In the genomic region with DNA sequence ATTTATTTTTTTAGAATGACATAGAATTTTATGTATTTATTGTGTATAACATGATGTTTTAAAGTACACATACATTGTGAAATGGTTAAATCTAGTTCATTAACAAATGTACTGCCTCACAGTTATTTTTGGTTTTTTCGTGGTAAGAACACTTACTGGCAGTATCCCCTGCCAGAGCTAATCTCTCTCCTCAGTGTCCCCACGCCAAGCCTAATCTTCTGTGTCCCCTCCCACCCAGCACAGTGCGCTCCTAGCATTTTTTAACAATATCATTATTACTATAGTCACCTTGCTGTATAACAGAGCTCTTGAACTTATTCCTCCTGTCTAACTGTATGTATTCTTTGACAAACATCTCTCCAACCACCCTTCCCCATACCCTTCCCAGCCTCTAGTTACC, we compare ENCODE assay signal across 20 cellular contexts.
A peak's percentile ranks its signal among the peaks of the same experiment; 100 is the strongest.
DNase-seq lines count a peak whose midpoint lies in the region; ATAC-seq and TF ChIP-seq lines count a peak whose summit lies in the region.
"Had no signal": no experiment of that assay in that cellular context is flagged by ENCODE, and none has a peak within 500 bp of the region (broad histone marks: within the 10 kb centered on the region; RNA-seq: fewer than 3 reads in every experiment).

No MANE protein-coding gene starts in this region.

- H3K27ac ChIP-seq in heart left ventricle (no peak overlapping the region), right cardiac atrium (ENCODE audit: low read length) (peak overlapping the region; percentile 23)
- H3K27ac ChIP-seq: BLaER1 had no signal

- WGBS in heart left ventricle, 4 donors, result 21 to 42% (median 34%) methylated on average over 3 of the region's 3 CpGs
- WGBS in right cardiac atrium, result 30% methylated on average over 3 of the region's 3 CpGs

- H3K4me3 ChIP-seq in heart left ventricle (no peak overlapping the region), right cardiac atrium (ENCODE audit: low read length) (no peak overlapping the region)
- H3K4me3 ChIP-seq: BLaER1 had no signal

- TF ChIP-seq POLR2A in heart left ventricle (IDR thresholded peaks at IDR 0.05), result no peak

- H3K4me1 ChIP-seq in heart left ventricle (peaks cover 0 to 23% (median 0%) of the 10 kb centered on the region in 12 donors), right cardiac atrium (ENCODE audit: control insufficient read depth, insufficient read depth, low read length) (no peaks in the 10 kb centered on the region)
- H3K4me1 ChIP-seq: BE2C, BLaER1 had no signal

- no peaks in the 10 kb centered on the region for H3K9me3 ChIP-seq in heart left ventricle
- no peaks in the 10 kb centered on the region for H3K9me3 ChIP-seq in right cardiac atrium (ENCODE audit: control insufficient read depth, low read length)
- H3K9me3 ChIP-seq: BE2C, BLaER1 had no signal

- ATAC-seq in heart left ventricle (peak in 3 of 4 donors; percentile 25 to 52 (median 35)), Right ventricle myocardium inferior (no peak), left ventricle myocardium superior (peak; percentile 56), right cardiac atrium (peak in 1 of 2 donors; percentile 22), HG02884 (IDR thresholded peaks at IDR 0.05; ENCODE audit: unreplicated experiment) (no peak)

- H3K36me3 ChIP-seq in heart left ventricle, result no peaks in the 10 kb centered on the region
- H3K36me3 ChIP-seq: BE2C, BLaER1 had no signal

- intact Hi-C loops in heart left ventricle (cut with DNase I) (loop anchor here in 2 of 10 donors (5.0 kb wide), 1 partner anchor 47 kb away; no protein-coding TSS in a partner anchor), Right ventricle myocardium inferior (cut with DNase I) (no loop called here), left ventricle myocardium superior (cut with micrococcal nuclease) (no loop called here), right cardiac atrium (cut with DNase I) (loop anchor here in 2 of 4 donors (10.0 kb wide), 3 partner anchors 45 to 175 kb away; no protein-coding TSS in a partner anchor)

- TF ChIP-seq CTCF in heart left ventricle (IDR thresholded peaks at IDR 0.05), result no peak

- DNase-seq in heart left ventricle (no peak), Right ventricle myocardium inferior (ENCODE audit: missing footprints) (no peak), left ventricle myocardium superior (no peak), right cardiac atrium (no peak), HPDE6-E6E7 (ENCODE audit: extremely low spot score) (no peak)
- DNase-seq: 8988T; ACHN; BE2C; C1 segment of cervical spinal cord; CD4-positive, alpha-beta memory T cell; CD4-positive, CD25-positive, alpha-beta regulatory T cell; CD8-positive, alpha-beta memory T cell; COR-L47; DMS 273 treated with DMSO at 0.1 percent for 48 hours; DMS153; DMS53; DMS79 treated with DMSO at 0.1 percent for 48 hours; GF-D8 had no signal

- H3K27me3 ChIP-seq in heart left ventricle, result no peaks in the 10 kb centered on the region
- no peaks in the 10 kb centered on the region for H3K27me3 ChIP-seq in right cardiac atrium (ENCODE audit: control insufficient read depth, insufficient read depth)
- H3K27me3 ChIP-seq: BE2C, BLaER1 had no signal

Comparison
In these comparisons a context has a peak if more than half of its experiments do, and no peak if none do; other contexts are left out.
1. ATAC-seq: peak in heart left ventricle (3 of 4) and left ventricle myocardium superior (single experiment); none in Right ventricle myocardium inferior (single experiment) and HG02884 (single experiment).